1 cellular context compared by ENCODE assay signal in genomic region chr5:60210810-60211209, GRCh38.
TF ChIP-seq lines count a peak whose summit lies in the region.

No MANE protein-coding gene starts in this region.

TF ChIP-seq in WTC11, 78 proteins besides CTCF, POLR2A, EP300 and RAD21 (continued from another document):
- no peak for TF ChIP-seq ZNF281 (CRISPR knock-in tag; IDR thresholded peaks at IDR 0.05)
- no peak for TF ChIP-seq PREB (CRISPR knock-in tag; IDR thresholded peaks at IDR 0.05; ENCODE audit: borderline replicate concordance)
- no peak for TF ChIP-seq NFATC4 (CRISPR knock-in tag; IDR thresholded peaks at IDR 0.05)
- no peak for TF ChIP-seq ZNF232 (CRISPR knock-in tag; IDR thresholded peaks at IDR 0.05)
- TF ChIP-seq ZNF425 (CRISPR knock-in tag; conservative IDR thresholded peaks at IDR 0.05), result no peak
- TF ChIP-seq SMAD4 (CRISPR knock-in tag; IDR thresholded peaks at IDR 0.05), result no peak
- no peak for TF ChIP-seq ATF3 (CRISPR knock-in tag; conservative IDR thresholded peaks at IDR 0.05)
